8 cellular contexts compared by ENCODE assay signal in the genomic region with DNA sequence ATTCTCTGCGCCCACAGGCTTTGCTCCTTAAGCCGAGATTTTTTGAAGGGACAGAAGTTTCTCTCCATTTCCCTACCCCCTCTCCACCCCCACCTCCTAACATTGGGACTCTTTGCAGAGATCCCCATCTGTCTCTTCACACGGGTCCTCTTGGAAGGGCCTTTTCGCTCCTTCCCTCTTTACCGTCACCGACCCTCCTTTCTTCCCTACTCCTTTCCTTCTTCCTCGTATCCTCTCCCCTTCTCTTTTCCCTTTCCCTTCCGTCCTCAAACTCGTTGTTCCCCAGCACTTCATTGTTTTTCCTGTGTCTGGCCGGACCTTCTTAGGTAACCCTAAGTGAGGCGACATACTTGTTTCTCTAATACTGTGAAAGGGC. TPM values are rescaled to one million over a fixed set of nuclear protein-coding genes. Genes with fewer than 3 reads are reported as not detected.
DNase-seq lines count a peak whose midpoint lies in the region; ATAC-seq, FAIRE-seq and TF ChIP-seq lines count a peak whose summit lies in the region.

No MANE protein-coding gene starts in this region.

- H3K4me1 ChIP-seq in CD4-positive, alpha-beta memory T cell (ENCODE audit: insufficient read depth, low read length), result peaks cover 44% of the 10 kb centered on the region
- H3K4me1 ChIP-seq in OCI-LY3 (ENCODE audit: low read length), result peaks cover 25% of the 10 kb centered on the region
- H3K4me1 ChIP-seq in endothelial cell of umbilical vein (ENCODE audit: control insufficient read depth, extremely low read depth, insufficient read depth, low read length), result peaks cover 26% of the 10 kb centered on the region

- H3K27ac Mint-ChIP-seq in CD4-positive, alpha-beta memory T cell, result peak overlapping the region; percentile 88 to 97 (median 92)
- peak overlapping the region; percentile 63 for H3K27ac Mint-ChIP-seq in osteocyte (ENCODE audit: unreplicated experiment)

- CTCF ChIA-PET in CD4-positive, alpha-beta memory T cell (lab: Charles Lee; ENCODE audit: partially characterized antibody), result no interaction called here
- CTCF ChIA-PET in endothelial cell of umbilical vein (lab: Charles Lee), result interaction anchor here (1.6 to 3.2 kb wide), 3 partner anchors 7 to 72 kb away, joined by 3 to 17 read pairs (median 9); no protein-coding TSS in a partner anchor

- H2AFZ ChIP-seq in OCI-LY3 (ENCODE audit: low read depth, low read length), result 0 out of 2 replicates have a peak overlapping the region, but pooled peaks have one; percentile 18
- no peak overlapping the region for H2AFZ ChIP-seq in endothelial cell of umbilical vein (ENCODE audit: low read depth, low read length)

- no peak for FAIRE-seq in endothelial cell of umbilical vein (lab: Jason Lieb, UNC)

- no peaks in the 10 kb centered on the region for H4K20me1 ChIP-seq in OCI-LY3 (ENCODE audit: insufficient read depth, low read length)
- H4K20me1 ChIP-seq in endothelial cell of umbilical vein (replicated peaks; ENCODE audit: control insufficient read depth, extremely low read depth, insufficient read depth, low read length), result no peaks in the 10 kb centered on the region

- peaks cover 9 to 51% of the 10 kb centered on the region in 2 donors for H3K36me3 Mint-ChIP-seq in CD4-positive, alpha-beta memory T cell
- peaks cover 2% of the 10 kb centered on the region for H3K36me3 Mint-ChIP-seq in osteocyte (ENCODE audit: unreplicated experiment)

- H3K27ac ChIP-seq in CD4-positive, alpha-beta memory T cell (ENCODE audit: low read depth, low read length), result peak overlapping the region; percentile 73
- H3K27ac ChIP-seq in OCI-LY3 (ENCODE audit: low read length) (0 out of 2 replicates have a peak overlapping the region, but pooled peaks have one; percentile 2), endothelial cell of umbilical vein (ENCODE audit: insufficient read depth, low read depth, low read length) (no peak overlapping the region)

- H3K79me2 ChIP-seq in OCI-LY3 (ENCODE audit: low read length) (peaks cover 50% of the 10 kb centered on the region), endothelial cell of umbilical vein (ENCODE audit: control insufficient read depth, insufficient read depth, low read length) (peaks cover 50% of the 10 kb centered on the region)

- POLR2A ChIA-PET in CD4-positive, alpha-beta memory T cell (lab: Charles Lee; ENCODE audit: partially characterized antibody), result interaction anchor here (0.6 to 1.4 kb wide), 2 partner anchors 10 to 323 kb away, joined by 3 to 6 read pairs; a partner anchor contains a TSS
- POLR2A ChIA-PET in endothelial cell of umbilical vein (lab: Charles Lee), result no interaction called here

- peak overlapping the region; percentile 90 to 97 (median 92) for H3K4me3 Mint-ChIP-seq in CD4-positive, alpha-beta memory T cell
- peak overlapping the region; percentile 90 for H3K4me3 Mint-ChIP-seq in osteocyte (ENCODE audit: unreplicated experiment)

- peak overlapping the region; percentile 56 for H3K9ac ChIP-seq in OCI-LY3 (ENCODE audit: low read length)
- H3K9ac ChIP-seq in endothelial cell of umbilical vein (replicated peaks; ENCODE audit: extremely low read depth, insufficient read depth, low read length), result peak overlapping the region; percentile 27

- no TSS peak for BruUV-seq in endothelial cell of umbilical vein (replicated peaks; lab: Mats Ljungman, UMichigan)

- H3K27me3 ChIP-seq in CD4-positive, alpha-beta memory T cell (ENCODE audit: insufficient read depth, low read length), result no peaks in the 10 kb centered on the region
- H3K27me3 ChIP-seq in OCI-LY3 (ENCODE audit: low read depth, low read length), result no peaks in the 10 kb centered on the region
- H3K27me3 ChIP-seq in endothelial cell of umbilical vein (ENCODE audit: control insufficient read depth in 2 of 2, insufficient read depth in 2 of 2, low read length in 2 of 2), result no peaks in the 10 kb centered on the region

- no peaks in the 10 kb centered on the region for H3K27me3 Mint-ChIP-seq in CD4-positive, alpha-beta memory T cell
- no peaks in the 10 kb centered on the region for H3K27me3 Mint-ChIP-seq in osteocyte (ENCODE audit: unreplicated experiment)

- peaks cover 20% of the 10 kb centered on the region for H3K36me3 ChIP-seq in CD4-positive, alpha-beta memory T cell (ENCODE audit: insufficient read depth, low read length)
- peaks cover 6% of the 10 kb centered on the region for H3K36me3 ChIP-seq in OCI-LY3 (replicated peaks; ENCODE audit: low read depth, low read length)
- H3K36me3 ChIP-seq in endothelial cell of umbilical vein (ENCODE audit: control insufficient read depth in 2 of 2, extremely low read depth in 1 of 2, insufficient read depth in 2 of 2, low read length in 2 of 2), result peaks cover 8% of the 10 kb centered on the region in 2 experiments

- peaks cover 48 to 85% (median 64%) of the 10 kb centered on the region in 4 donors for H3K4me1 Mint-ChIP-seq in CD4-positive, alpha-beta memory T cell
- peaks cover 40% of the 10 kb centered on the region for H3K4me1 Mint-ChIP-seq in osteocyte (ENCODE audit: unreplicated experiment)

- intact Hi-C loops in CD4-positive, alpha-beta memory T cell (cut with micrococcal nuclease), result loop anchor here (1.0 to 10.0 kb wide), 3 partner anchors 110 to 528 kb away; a partner anchor contains a TSS
- intact Hi-C loops in endothelial cell of umbilical vein (cut with micrococcal nuclease), result loop anchor here (1.0 kb wide), 1 partner anchor 175 kb away; no protein-coding TSS in a partner anchor

- H3K9me3 Mint-ChIP-seq in CD4-positive, alpha-beta memory T cell, result peaks cover 0 to 2% (median 0%) of the 10 kb centered on the region in 8 donors
- H3K9me3 Mint-ChIP-seq in osteocyte (ENCODE audit: unreplicated experiment), result no peaks in the 10 kb centered on the region

- no peak for DNase-seq in CD4-positive, alpha-beta memory T cell
- no peak for DNase-seq in endothelial cell of umbilical vein (ENCODE audit: low read depth, low spot score)
- no peak for DNase-seq in osteocyte (ENCODE audit: extremely low spot score, unreplicated experiment)
- DNase-seq in EL, result no peak
- DNase-seq in SKM-1 treated with dmso at 0.1 percent for 144 hours (lab: John Stamatoyannopoulos, UW; ENCODE audit: unreplicated experiment), result no peak

- dilution Hi-C loops in endothelial cell of umbilical vein (cut with MboI; ENCODE audit: extremely low pct_ligation_motif_present, low sequenced_read_pairs), result no loop called here

- peak overlapping the region; percentile 84 for H3K4me2 ChIP-seq in OCI-LY3 (ENCODE audit: low read length)
- H3K4me2 ChIP-seq in endothelial cell of umbilical vein (ENCODE audit: insufficient read depth, low read length), result peak overlapping the region; percentile 70

- H3K4me3 ChIP-seq in CD4-positive, alpha-beta memory T cell (ENCODE audit: low read length in 2 of 2), result peak overlapping the region; percentile 69 to 77
- H3K4me3 ChIP-seq in OCI-LY3 (ENCODE audit: low read length) (peak overlapping the region; percentile 94), endothelial cell of umbilical vein (replicated peaks in 1 of 3; ENCODE audit: insufficient read depth in 1 of 3, low read depth in 1 of 3, low read length in 3 of 3) (peak overlapping the region; percentile 46 to 84 (median 64))

- ATAC-seq in HG03139 (IDR thresholded peaks at IDR 0.05; ENCODE audit: unreplicated experiment) (no peak), GM18511 (IDR thresholded peaks at IDR 0.05; ENCODE audit: unreplicated experiment) (no peak)

- no peaks in the 10 kb centered on the region for H3K9me1 ChIP-seq in endothelial cell of umbilical vein (replicated peaks; ENCODE audit: control insufficient read depth, extremely low read depth, insufficient read depth, low read length)

- no peak for TF ChIP-seq POLR2A in endothelial cell of umbilical vein (IDR thresholded peaks at IDR 0.05; ENCODE audit: low read depth, low read length)

- TF ChIP-seq CTCF in OCI-LY3 (IDR thresholded peaks at IDR 0.05; ENCODE audit: low read depth, low read length) (no peak), endothelial cell of umbilical vein (IDR thresholded peaks at IDR 0.05; ENCODE audit: extremely low read depth in 1 of 2, insufficient read depth in 1 of 2, low read depth in 1 of 2, low read length in 2 of 2) (no peak), osteocyte (IDR thresholded peaks at IDR 0.05) (no peak)

- no peaks in the 10 kb centered on the region for H3K9me3 ChIP-seq in CD4-positive, alpha-beta memory T cell (ENCODE audit: control insufficient read depth in 1 of 2, low read length in 2 of 2)
- H3K9me3 ChIP-seq in OCI-LY3 (ENCODE audit: insufficient read depth, low read length) (no peaks in the 10 kb centered on the region), endothelial cell of umbilical vein (replicated peaks; ENCODE audit: control insufficient read depth, insufficient read depth, low read length) (no peaks in the 10 kb centered on the region)

TF ChIP-seq in endothelial cell of umbilical vein, 7 proteins besides CTCF, POLR2A, EP300 and RAD21 (continues in another document):
- TF ChIP-seq POLR2AphosphoS5 (IDR thresholded peaks at IDR 0.05; ENCODE audit: insufficient read depth, low read depth, low read length) (no peak), FOS (IDR thresholded peaks at IDR 0.05; ENCODE audit: borderline replicate concordance, insufficient read depth, low read length) (no peak), EZH2 (IDR thresholded peaks at IDR 0.05; ENCODE audit: borderline replicate concordance, low read depth, low read length, severe bottlenecking) (no peak)

RNA-seq across cellular contexts. Expression of a gene that starts 0.7 kb away (rescaled TPM):
- 10 to 100 TPM; 51.8 to 57.9 TPM for total RNA-seq in CD4-positive, alpha-beta memory T cell
- polyA plus RNA-seq in CD4-positive, alpha-beta memory T cell, result 10 to 100 TPM; 30.2 to 34.3 TPM
- total RNA-seq in endothelial cell of umbilical vein (42.4 and 50.3 TPM in 2 replicates), osteocyte (34.3 and 35.7 TPM in 2 replicates)
- polyA plus RNA-seq in endothelial cell of umbilical vein, result 59.2 and 60.2 TPM in 2 replicates
- 48.5 and 53.3 TPM in 2 replicates for polyA plus RNA-seq in endothelial cell of umbilical vein (2011; cell fraction: cytosol; rRNA removed)
- polyA plus RNA-seq in endothelial cell of umbilical vein (2011; cell fraction: nucleus; rRNA removed), result 148 and 157 TPM in 2 replicates
- 40.4 and 42.9 TPM in 2 replicates for polyA plus RNA-seq in endothelial cell of umbilical vein (2012)
- 42.4 and 45.0 TPM in 2 replicates for polyA minus RNA-seq in endothelial cell of umbilical vein
- 10.2 TPM for polyA minus RNA-seq in endothelial cell of umbilical vein (2011; cell fraction: cytosol; rRNA and poly(A)+ RNA removed)
- polyA minus RNA-seq in endothelial cell of umbilical vein (2011; cell fraction: nucleus; rRNA and poly(A)+ RNA removed), result 35.7 and 45.4 TPM in 2 replicates

RNA-seq across cellular contexts. Expression of a gene that starts 5.8 kb away (rescaled TPM):
- total RNA-seq in CD4-positive, alpha-beta memory T cell, result 10 to 100 TPM; 29.1 to 30.5 TPM
- 10 to 100 TPM; 52.2 to 74.0 TPM for polyA plus RNA-seq in CD4-positive, alpha-beta memory T cell
- total RNA-seq in endothelial cell of umbilical vein, result 23.8 and 24.3 TPM in 2 replicates
- polyA plus RNA-seq in endothelial cell of umbilical vein, result 36.8 and 38.6 TPM in 2 replicates
- 44.7 and 45.2 TPM in 2 replicates for polyA plus RNA-seq in endothelial cell of umbilical vein (2011; cell fraction: cytosol; rRNA removed)
- polyA plus RNA-seq in endothelial cell of umbilical vein (2011; cell fraction: nucleus; rRNA removed), result 16.7 and 20.7 TPM in 2 replicates
- 25.3 and 29.4 TPM in 2 replicates for polyA plus RNA-seq in endothelial cell of umbilical vein (2012)
- polyA minus RNA-seq in endothelial cell of umbilical vein, result 19.1 and 19.3 TPM in 2 replicates
- polyA minus RNA-seq in endothelial cell of umbilical vein (2011; cell fraction: cytosol; rRNA and poly(A)+ RNA removed), result 6.5 TPM
- 6.6 and 6.8 TPM in 2 replicates for polyA minus RNA-seq in endothelial cell of umbilical vein (2011; cell fraction: nucleus; rRNA and poly(A)+ RNA removed)
- total RNA-seq in osteocyte, result 16.9 and 17.6 TPM in 2 replicates
